ENCODE assay signal across 12 cellular contexts in the genomic region with DNA sequence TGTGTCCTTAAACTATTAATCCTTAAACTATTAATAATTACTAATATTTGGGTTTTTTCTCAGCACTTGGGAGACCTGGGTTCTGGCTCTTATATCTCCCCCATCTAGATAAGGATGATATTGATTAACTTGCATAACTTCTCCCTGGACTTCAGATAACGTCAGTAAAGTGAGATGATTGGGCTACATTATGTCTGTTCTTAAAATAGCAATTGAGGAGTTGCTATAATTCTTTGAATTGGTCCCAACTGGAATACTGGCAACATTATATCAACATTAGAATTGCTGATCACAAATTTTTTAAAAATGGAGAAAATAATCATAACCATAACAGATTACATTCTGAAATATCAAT. TPM values are rescaled to one million over a fixed set of nuclear protein-coding genes. Genes with fewer than 3 reads are reported as not detected.
DNase-seq lines count a peak whose midpoint lies in the region; ATAC-seq and TF ChIP-seq lines count a peak whose summit lies in the region.
"Had no signal": no experiment of that assay in that cellular context is flagged by ENCODE, and none has a peak within 500 bp of the region (broad histone marks: within the 10 kb centered on the region; RNA-seq: fewer than 3 reads in every experiment).

No MANE protein-coding gene starts in this region.

- peak overlapping the region; percentile 99 to 100 (median 100) for H3K9ac ChIP-seq in BLaER1 treated with 17β-estradiol and CSF1 and Interleukin-3, amounts not matched to agents 10 nM and 100 nM

- H3K27me3 Mint-ChIP-seq in activated T-helper 17 cell treated with anti-CD3 and anti-CD28 coated beads, Interleukin-2, amount 50 U/mL, for 72 hours = no peaks in the 10 kb centered on the region
- H3K27me3 Mint-ChIP-seq in naive B cell (no peaks in the 10 kb centered on the region), WTC11 (ENCODE audit: low read depth) (peaks cover 40% of the 10 kb centered on the region)

- peaks cover 3% of the 10 kb centered on the region for H3K9me3 Mint-ChIP-seq in activated T-helper 17 cell treated with anti-CD3 and anti-CD28 coated beads, Interleukin-2, amount 50 U/mL, for 72 hours
- H3K9me3 Mint-ChIP-seq in naive B cell (no peaks in the 10 kb centered on the region), WTC11 (no peaks in the 10 kb centered on the region)

- peak overlapping the region; percentile 78 to 99 (median 92) for H3K4me3 ChIP-seq in BLaER1 treated with 17β-estradiol and CSF1 and Interleukin-3, amounts not matched to agents 10 nM and 100 nM
- H3K4me3 ChIP-seq in GM08714 (ENCODE audit: low read length) = peak overlapping the region; percentile 88

- no peak for TF ChIP-seq CTCF in WTC11 (IDR thresholded peaks at IDR 0.05)

- H3K36me3 Mint-ChIP-seq in activated T-helper 17 cell treated with anti-CD3 and anti-CD28 coated beads, Interleukin-2, amount 50 U/mL, for 72 hours (ENCODE audit: low read depth) = peaks cover 45% of the 10 kb centered on the region
- H3K36me3 Mint-ChIP-seq in naive B cell (peaks cover 12 to 24% of the 10 kb centered on the region in 2 donors), WTC11 (no peaks in the 10 kb centered on the region)

- H3K27ac Mint-ChIP-seq in activated T-helper 17 cell treated with anti-CD3 and anti-CD28 coated beads, Interleukin-2, amount 50 U/mL, for 72 hours = peak overlapping the region; percentile 92
- H3K27ac Mint-ChIP-seq in naive B cell = peak overlapping the region; percentile 59 to 96 (median 91)
- no peak overlapping the region for H3K27ac Mint-ChIP-seq in WTC11

- peaks cover 37 to 64% (median 48%) of the 10 kb centered on the region in 11 experiments for H3K36me3 ChIP-seq in BLaER1 treated with 17β-estradiol and CSF1 and Interleukin-3, amounts not matched to agents 10 nM and 100 nM

- CTCF ChIA-PET in WTC11 (lab: Charles Lee) = no interaction called here

- H3K4me1 ChIP-seq in BLaER1 treated with 17β-estradiol and CSF1 and Interleukin-3, amounts not matched to agents 10 nM and 100 nM = peaks cover 54 to 65% (median 59%) of the 10 kb centered on the region in 10 experiments

- H3K4me3 Mint-ChIP-seq in activated T-helper 17 cell treated with anti-CD3 and anti-CD28 coated beads, Interleukin-2, amount 50 U/mL, for 72 hours = peak overlapping the region; percentile 84
- peak overlapping the region; percentile 85 to 98 (median 93) for H3K4me3 Mint-ChIP-seq in naive B cell
- H3K4me3 Mint-ChIP-seq in WTC11 = no peak overlapping the region

- H3K4me1 Mint-ChIP-seq in activated T-helper 17 cell treated with anti-CD3 and anti-CD28 coated beads, Interleukin-2, amount 50 U/mL, for 72 hours = peaks cover 47% of the 10 kb centered on the region
- H3K4me1 Mint-ChIP-seq in naive B cell (peaks cover 62 to 73% (median 69%) of the 10 kb centered on the region in 3 donors), WTC11 (peaks cover 6% of the 10 kb centered on the region)

- H3K27ac ChIP-seq in BLaER1 treated with 17β-estradiol and CSF1 and Interleukin-3, amounts not matched to agents 10 nM and 100 nM = peak overlapping the region; percentile 99 to 100 (median 100)

- H3K9me3 ChIP-seq in BLaER1 treated with 17β-estradiol and CSF1 and Interleukin-3, amounts not matched to agents 10 nM and 100 nM (replicated peaks in 1 of 11) = peaks cover 0 to 18% (median 5%) of the 10 kb centered on the region in 11 experiments; a peak in 10 of 22 replicates

- no peaks in the 10 kb centered on the region for H3K27me3 ChIP-seq in BLaER1 treated with 17β-estradiol and CSF1 and Interleukin-3, amounts not matched to agents 10 nM and 100 nM

- POLR2A ChIA-PET in WTC11 (lab: Charles Lee) = no interaction called here

- peak overlapping the region; percentile 44 to 100 (median 92) for H3K4me2 ChIP-seq in BLaER1 treated with 17β-estradiol and CSF1 and Interleukin-3, amounts not matched to agents 10 nM and 100 nM

- DNase-seq in naive B cell (no peak), AG20443 (ENCODE audit: low spot score) (no peak), WTC11 (ENCODE audit: low spot score) (no peak), cortex of kidney (lab: John Stamatoyannopoulos, UW) (no peak)
- DNase-seq: activated effector memory CD4-positive, alpha-beta T cell treated with anti-CD3 and anti-CD28 coated beads, Interleukin-2, amount 50 U/mL, for 16 hours; foreskin melanocyte; KG1; NCI-H2171 treated with DMSO at 0.1 percent for 48 hours had no signal

- ATAC-seq in activated T-helper 17 cell treated with anti-CD3 and anti-CD28 coated beads, Interleukin-2, amount 50 U/mL, for 72 hours (replicated peaks) = no peak
- ATAC-seq in naive B cell (ENCODE audit: low read depth in 2 of 2) (no peak), WTC11 (no peak), HG02884 (IDR thresholded peaks at IDR 0.05; ENCODE audit: unreplicated experiment) (no peak)

- peaks cover 0 to 45% (median 28%) of the 10 kb centered on the region in 11 experiments; a peak in 17 of 22 replicates for H4K20me1 ChIP-seq in BLaER1 treated with 17β-estradiol and CSF1 and Interleukin-3, amounts not matched to agents 10 nM and 100 nM

TF ChIP-seq in WTC11, 78 proteins besides CTCF, POLR2A, EP300 and RAD21:
- TF ChIP-seq, protein P1, sequence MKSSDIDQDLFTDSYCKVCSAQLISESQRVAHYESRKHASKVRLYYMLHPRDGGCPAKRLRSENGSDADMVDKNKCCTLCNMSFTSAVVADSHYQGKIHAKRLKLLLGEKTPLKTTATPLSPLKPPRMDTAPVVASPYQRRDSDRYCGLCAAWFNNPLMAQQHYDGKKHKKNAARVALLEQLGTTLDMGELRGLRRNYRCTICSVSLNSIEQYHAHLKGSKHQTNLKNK (CRISPR knock-in tag; IDR thresholded peaks at IDR 0.05) = no peak
- TF ChIP-seq, protein P2, sequence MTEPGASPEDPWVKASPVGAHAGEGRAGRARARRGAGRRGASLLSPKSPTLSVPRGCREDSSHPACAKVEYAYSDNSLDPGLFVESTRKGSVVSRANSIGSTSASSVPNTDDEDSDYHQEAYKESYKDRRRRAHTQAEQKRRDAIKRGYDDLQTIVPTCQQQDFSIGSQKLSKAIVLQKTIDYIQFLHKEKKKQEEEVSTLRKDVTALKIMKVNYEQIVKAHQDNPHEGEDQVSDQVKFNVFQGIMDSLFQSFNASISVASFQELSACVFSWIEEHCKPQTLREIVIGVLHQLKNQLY (CRISPR knock-in tag; IDR thresholded peaks at IDR 0.05) = no peak

RNA-seq across cellular contexts. Expression of a gene that starts 1.9 kb away (rescaled TPM):
- total RNA-seq in activated T-helper 17 cell treated with anti-CD3 and anti-CD28 coated beads, Interleukin-2, amount 50 U/mL, for 72 hours = 10 to 100 TPM; 46.5 to 50.4 TPM
- polyA plus RNA-seq in naive B cell (ENCODE audit: low read depth in 6 of 6) = 10 to 100 TPM; 40.1 to 76.1 (median 45.0) TPM
- 0.16 to 0.22 TPM (median 0.18 TPM) in 3 replicates for total RNA-seq in WTC11 (2021)

Comparison
In these comparisons a context has a peak if more than half of its experiments do, and no peak if none do; other contexts are left out.
1. RNA of a gene that starts 1.9 kb away (total RNA-seq): 46.5 to 50.4 TPM in activated T-helper 17 cell treated with anti-CD3 and anti-CD28 coated beads, Interleukin-2, amount 50 U/mL, for 72 hours; 0.16 to 0.22 TPM in WTC11; every median in the first group is over 10 times any median in the second.